15 cellular contexts compared by ENCODE assay signal in genomic region chr6:36548401-36548743, GRCh38. TPM values are rescaled to one million over a fixed set of nuclear protein-coding genes. Genes with fewer than 3 reads are reported as not detected.
DNase-seq lines count a peak whose midpoint lies in the region; ATAC-seq, FAIRE-seq and TF ChIP-seq lines count a peak whose summit lies in the region.
"Had no signal": no experiment of that assay in that cellular context is flagged by ENCODE, and none has a peak within 500 bp of the region (broad histone marks: within the 10 kb centered on the region; RNA-seq: fewer than 3 reads in every experiment).

No MANE protein-coding gene starts in this region.

- ATAC-seq in GM12878 (no peak), GM19324 (IDR thresholded peaks at IDR 0.05; ENCODE audit: low FRiP score, unreplicated experiment) (no peak)

- H3K9ac ChIP-seq in GM12878 (ENCODE audit: control insufficient read depth, insufficient read depth, low read length), result no peak overlapping the region

- BruUV-seq in GM12878 (replicated peaks; lab: Mats Ljungman, UMichigan), result no TSS peak

- no peak for FAIRE-seq in GM12878 (lab: Jason Lieb, UNC)
- FAIRE-seq: G401.6 had no signal

- H3K4me1 Mint-ChIP-seq in T-helper 1 cell treated with Interleukin-12 subunit alpha and Interleukin-12 subunit beta and Interleukin-4 antibody, amounts not matched to agents 30 μg/mL and 1 μg/mL, for 36 hours (ENCODE audit: low read depth), result peaks cover 36% of the 10 kb centered on the region

- WGBS in GM12878 (ENCODE audit: insufficient coverage, insufficient replicate concordance, low lambda C conversion rate, missing lambda C conversion rate), result 50% methylated on average over 2 of the region's 2 CpGs

- RAD21 ChIA-PET in GM12878 (lab: Charles Lee; ENCODE audit: unreplicated experiment), result interaction anchor here (1.0 kb wide), 1 partner anchor 63 kb away, joined by 3 read pairs; no protein-coding TSS in a partner anchor

- H3K27ac ChIP-seq in KOPT-K1 (ENCODE audit: low read depth, low read length, poor library complexity, severe bottlenecking) (peak overlapping the region; percentile 91), GM12878 (ENCODE audit: control insufficient read depth, insufficient read depth) (no peak overlapping the region), neutrophil (peak overlapping the region; percentile 88)
- H3K27ac ChIP-seq: 22Rv1, VCaP had no signal

- H3K27me3 ChIP-seq in GM12878 (replicated peaks in 1 of 2; ENCODE audit: control insufficient read depth in 2 of 2, insufficient read depth in 2 of 2, low read length in 1 of 2) (no peaks in the 10 kb centered on the region), neutrophil (no peaks in the 10 kb centered on the region)
- H3K27me3 ChIP-seq: dorsolateral prefrontal cortex, tibial artery had no signal

- peak overlapping the region; percentile 45 for H2AFZ ChIP-seq in GM12878 (ENCODE audit: control insufficient read depth, low read depth, low read length)

- H4K20me1 ChIP-seq in GM12878 (ENCODE audit: control insufficient read depth, insufficient read depth), result no peaks in the 10 kb centered on the region

- no peaks in the 10 kb centered on the region for H3K9me3 Mint-ChIP-seq in T-helper 1 cell treated with Interleukin-12 subunit alpha and Interleukin-12 subunit beta and Interleukin-4 antibody, amounts not matched to agents 30 μg/mL and 1 μg/mL, for 36 hours

- H3K9me3 ChIP-seq in KOPT-K1 (ENCODE audit: insufficient read depth, low read length, poor library complexity, severe bottlenecking) (no peaks in the 10 kb centered on the region), GM12878 (replicated peaks; ENCODE audit: control insufficient read depth, insufficient read depth, low read length) (no peaks in the 10 kb centered on the region), neutrophil (no peaks in the 10 kb centered on the region)
- H3K9me3 ChIP-seq: tibial artery had no signal

- in situ Hi-C loops in GM12878 (cut with MboI), result no loop called here

- H3K4me2 ChIP-seq in GM12878 (ENCODE audit: control insufficient read depth, insufficient read depth), result no peak overlapping the region

- DNase-seq in T-helper 1 cell, result no peak
- DNase-seq in GM12878 (ENCODE audit: low read depth, low spot score), result no peak
- DNase-seq in DMS79 (lab: John Stamatoyannopoulos, UW), result no peak
- DNase-seq in stimulated activated naive CD4-positive, alpha-beta T cell (lab: John Stamatoyannopoulos, UW), result no peak
- DNase-seq: dorsolateral prefrontal cortex, MV-4-11, NCI-H2171, tibial artery had no signal

- peak overlapping the region; percentile 51 for H3K27ac Mint-ChIP-seq in T-helper 1 cell treated with Interleukin-12 subunit alpha and Interleukin-12 subunit beta and Interleukin-4 antibody, amounts not matched to agents 30 μg/mL and 1 μg/mL, for 36 hours

- peaks cover 36% of the 10 kb centered on the region for H3K79me2 ChIP-seq in GM12878 (ENCODE audit: control insufficient read depth, insufficient read depth, low read length)

- TF ChIP-seq EP300 in GM12878 (IDR thresholded peaks at IDR 0.05; ENCODE audit: borderline replicate concordance in 1 of 2, control insufficient read depth in 1 of 2, low read depth in 2 of 2, low read length in 2 of 2), result no peak

- H3K4me3 ChIP-seq in GM12878, result no peak overlapping the region
- H3K4me3 ChIP-seq in neutrophil (ENCODE audit: low read depth in 1 of 2, low read length in 1 of 2), result peak overlapping the region in 1 of 2 experiments; percentile 99

- intact Hi-C loops in GM12878 (cut with micrococcal nuclease; ENCODE audit: unreplicated experiment), result loop anchor here (5.0 kb wide), 1 partner anchor 134 kb away; no protein-coding TSS in a partner anchor

- H3K27me3 Mint-ChIP-seq in T-helper 1 cell treated with Interleukin-12 subunit alpha and Interleukin-12 subunit beta and Interleukin-4 antibody, amounts not matched to agents 30 μg/mL and 1 μg/mL, for 36 hours (ENCODE audit: low read depth), result no peaks in the 10 kb centered on the region

- H3K4me3 Mint-ChIP-seq in T-helper 1 cell treated with Interleukin-12 subunit alpha and Interleukin-12 subunit beta and Interleukin-4 antibody, amounts not matched to agents 30 μg/mL and 1 μg/mL, for 36 hours, result peak overlapping the region; percentile 15

- H3K4me1 ChIP-seq in GM12878 (ENCODE audit: control insufficient read depth, insufficient read depth, low read length) (peaks cover 18% of the 10 kb centered on the region), neutrophil (ENCODE audit: control insufficient read depth in 1 of 2, insufficient read depth in 1 of 2, low read depth in 1 of 2, low read length in 1 of 2) (peaks cover 47 to 49% of the 10 kb centered on the region in 2 experiments)

- SMC1A ChIA-PET in GM12878 (lab: Charles Lee; ENCODE audit: uncharacterized antibody, unreplicated experiment), result interaction anchor here (0.9 to 1.5 kb wide), 9 partner anchors 9 to 138 kb away, joined by 3 to 5 read pairs (median 3); no protein-coding TSS in a partner anchor

- peaks cover 19% of the 10 kb centered on the region for H3K36me3 Mint-ChIP-seq in T-helper 1 cell treated with Interleukin-12 subunit alpha and Interleukin-12 subunit beta and Interleukin-4 antibody, amounts not matched to agents 30 μg/mL and 1 μg/mL, for 36 hours (ENCODE audit: low read depth)

- POLR2A ChIA-PET in GM12878 (lab: Charles Lee), result interaction anchor here (1.1 to 1.8 kb wide), 3 partner anchors 9 to 45 kb away, joined by 3 to 5 read pairs (median 4); no protein-coding TSS in a partner anchor

- TF ChIP-seq CTCF in GM12878 (IDR thresholded peaks at IDR 0.05 in 2 of 3, conservative IDR thresholded peaks at IDR 0.05 in 1 of 3; ENCODE audit: control insufficient read depth in 2 of 3, extremely low read depth in 1 of 3, insufficient read depth in 1 of 3, low read depth in 3 of 3, low read length in 3 of 3), result no peak
- TF ChIP-seq CTCF in neutrophil (IDR thresholded peaks at IDR 0.05), result no peak

- no peak for TF ChIP-seq RAD21 in GM12878 (IDR thresholded peaks at IDR 0.05; ENCODE audit: insufficient read depth, low read depth, low read length)

- H3K36me3 ChIP-seq in KOPT-K1 (ENCODE audit: insufficient read depth, low read length), result peaks cover 4% of the 10 kb centered on the region; the same call in 1 of the 2 replicates
- H3K36me3 ChIP-seq in GM12878 (ENCODE audit: control insufficient read depth in 2 of 2, insufficient read depth in 2 of 2, low read length in 1 of 2), result no peaks in the 10 kb centered on the region
- H3K36me3 ChIP-seq in neutrophil, result no peaks in the 10 kb centered on the region
- H3K36me3 ChIP-seq: tibial artery had no signal

- CTCF ChIA-PET in GM12878 (lab: Yijun Ruan, JAX), result interaction anchor here (0.7 to 1.1 kb wide), 2 partner anchors 31 to 125 kb away, joined by 4 read pairs; no protein-coding TSS in a partner anchor

- TF ChIP-seq POLR2A in GM12878 (IDR thresholded peaks at IDR 0.05; ENCODE audit: low read depth, low read length), result no peak

TF ChIP-seq in GM12878, 131 proteins besides CTCF, POLR2A, EP300 and RAD21:
- no peak for TF ChIP-seq HDAC2 (IDR thresholded peaks at IDR 0.05)

RNA-seq across cellular contexts. Expression of gene STK38, which starts 1.1 kb away (rescaled TPM):
- 26.5 and 28.5 TPM in 2 replicates for total RNA-seq in GM12878 (2013; cell fraction: nucleolus; rRNA removed)
- total RNA-seq in GM12878 (2014; rRNA removed) (9.4 and 10.5 TPM in 2 replicates), GM12878 (2014; rRNA removed; fragmentation: Illumina TruSeq; extraction: Trizol) (13.6 and 13.7 TPM in 2 replicates), GM12878 (2021) (13.1 and 15.4 TPM in 2 replicates)
- 10.0 TPM for polyA plus RNA-seq in GM12878 (2011; ENCODE audit: low read depth)
- polyA plus RNA-seq in GM12878 (2011; rRNA removed) (13.5 and 17.0 TPM in 2 replicates), GM12878 (2014; fragmentation: Illumina TruSeq; extraction: Trizol) (18.7 and 22.1 TPM in 2 replicates), GM12878 (2014; fragmentation: Nextera tagmentation; extraction: Ambion mirVana) (1 to 10 TPM; 4.1 to 6.6 TPM), GM12878 (2014; rRNA removed) (11.2 and 11.8 TPM in 2 replicates), GM12878 (2016; fragmentation: Nextera tagmentation; extraction: Ambion mirVana) (10 to 100 TPM; 17.1 to 17.5 TPM)
- 7.0 and 10.3 TPM in 2 replicates for polyA plus RNA-seq in GM12878 (2011; cell fraction: cytosol; rRNA removed)
- polyA plus RNA-seq in GM12878 (2011; cell fraction: nucleus; rRNA removed), result 18.9 and 19.3 TPM in 2 replicates
- polyA plus RNA-seq in GM12878 (2012), result 10.1 and 13.7 TPM in 2 replicates
- polyA minus RNA-seq in GM12878 (2011; rRNA and poly(A)+ RNA removed), result 6.7 and 7.2 TPM in 2 replicates
- polyA minus RNA-seq in GM12878 (2011; cell fraction: cytosol; rRNA and poly(A)+ RNA removed), result 3.7 and 5.0 TPM in 2 replicates
- polyA minus RNA-seq in GM12878 (2011; cell fraction: nucleus; rRNA and poly(A)+ RNA removed), result 5.0 and 7.3 TPM in 2 replicates

RNA-seq across cellular contexts. Expression of gene SRSF3, which starts 45.8 kb away (rescaled TPM):
- total RNA-seq in GM12878 (2013; cell fraction: nucleolus; rRNA removed), result 206 and 241 TPM in 2 replicates
- total RNA-seq in GM12878 (2014; rRNA removed) (195 and 229 TPM in 2 replicates), GM12878 (2014; rRNA removed; fragmentation: Illumina TruSeq; extraction: Trizol) (240 and 256 TPM in 2 replicates), GM12878 (2021) (456 and 467 TPM in 2 replicates)
- polyA plus RNA-seq in GM12878 (2011; ENCODE audit: low read depth), result 111 TPM
- polyA plus RNA-seq in GM12878 (2011; rRNA removed) (499 and 606 TPM in 2 replicates), GM12878 (2014; fragmentation: Illumina TruSeq; extraction: Trizol) (314 and 338 TPM in 2 replicates), GM12878 (2014; fragmentation: Nextera tagmentation; extraction: Ambion mirVana) (1,000 to 10,000 TPM in 1 of 2 experiments, 100 to 1,000 TPM in 1; 971 to 1,377 TPM), GM12878 (2014; rRNA removed) (482 and 486 TPM in 2 replicates), GM12878 (2016; fragmentation: Nextera tagmentation; extraction: Ambion mirVana) (100 to 1,000 TPM; 569 to 577 TPM)
- 365 and 371 TPM in 2 replicates for polyA plus RNA-seq in GM12878 (2011; cell fraction: cytosol; rRNA removed)
- polyA plus RNA-seq in GM12878 (2011; cell fraction: nucleus; rRNA removed), result 363 and 479 TPM in 2 replicates
- polyA plus RNA-seq in GM12878 (2012), result 225 and 308 TPM in 2 replicates
- polyA minus RNA-seq in GM12878 (2011; rRNA and poly(A)+ RNA removed), result 211 and 244 TPM in 2 replicates
- polyA minus RNA-seq in GM12878 (2011; cell fraction: cytosol; rRNA and poly(A)+ RNA removed), result 69.4 and 86.1 TPM in 2 replicates
- 133 and 210 TPM in 2 replicates for polyA minus RNA-seq in GM12878 (2011; cell fraction: nucleus; rRNA and poly(A)+ RNA removed)
